ENCODE assay signal across 18 cellular contexts in genomic region chr7:26440253-26440992, GRCh38.
A peak's percentile ranks its signal among the peaks of the same experiment; 100 is the strongest.
DNase-seq lines count a peak whose midpoint lies in the region; ATAC-seq lines count a peak whose summit lies in the region.
"Had no signal": no experiment of that assay in that cellular context is flagged by ENCODE, and none has a peak within 500 bp of the region (broad histone marks: within the 10 kb centered on the region; RNA-seq: fewer than 3 reads in every experiment).

No MANE protein-coding gene starts in this region.

- H4K20me1 ChIP-seq in GM23248 (ENCODE audit: insufficient read depth), result no peaks in the 10 kb centered on the region

- no peaks in the 10 kb centered on the region for H3K36me3 ChIP-seq in GM23248 (ENCODE audit: low read depth)
- H3K36me3 ChIP-seq: MG63 had no signal

- no peaks in the 10 kb centered on the region for H3K9me3 Mint-ChIP-seq in natural killer cell treated with Interleukin-12 subunit alpha and Interleukin-12 subunit beta and Interleukin-15 and Interleukin-18, amount 100 ng/mL, for 72 hours
- H3K9me3 Mint-ChIP-seq: activated naive CD4-positive, alpha-beta T cell treated with anti-CD3 and anti-CD28 coated beads for 36 hours; CD4-positive, alpha-beta memory T cell; dendritic cell treated with granulocyte-macrophage colony-stimulating factor and Interleukin-4, amounts not matched to agents 40 ng/mL and 50 ng/mL, for 4 days; T-helper 2 cell treated with Interferon-gamma antibody and Interleukin-4, amounts not matched to agents 5 μg/mL and 100 μg/mL, for 36 hours had no signal

- peaks cover 7 to 9% of the 10 kb centered on the region in 2 donors for H3K27me3 Mint-ChIP-seq in natural killer cell treated with Interleukin-12 subunit alpha and Interleukin-12 subunit beta and Interleukin-15 and Interleukin-18, amount 100 ng/mL, for 72 hours
- H3K27me3 Mint-ChIP-seq: dendritic cell treated with granulocyte-macrophage colony-stimulating factor and Interleukin-4, amounts not matched to agents 40 ng/mL and 50 ng/mL, for 4 days had no signal

- no peaks in the 10 kb centered on the region for H3K79me2 ChIP-seq in GM23248 (ENCODE audit: insufficient read depth)

- no peak overlapping the region for H3K4me3 Mint-ChIP-seq in natural killer cell treated with Interleukin-12 subunit alpha and Interleukin-12 subunit beta and Interleukin-15 and Interleukin-18, amount 100 ng/mL, for 72 hours
- H3K4me3 Mint-ChIP-seq: activated naive CD4-positive, alpha-beta T cell treated with anti-CD3 and anti-CD28 coated beads for 36 hours; CD4-positive, alpha-beta memory T cell; dendritic cell treated with granulocyte-macrophage colony-stimulating factor and Interleukin-4, amounts not matched to agents 40 ng/mL and 50 ng/mL, for 4 days; T-helper 2 cell treated with Interferon-gamma antibody and Interleukin-4, amounts not matched to agents 5 μg/mL and 100 μg/mL, for 36 hours had no signal

- no peaks in the 10 kb centered on the region for H3K27me3 ChIP-seq in GM23248 (replicated peaks; ENCODE audit: insufficient read depth)
- H3K27me3 ChIP-seq: MG63 had no signal

- no peak overlapping the region for H2AFZ ChIP-seq in GM23248

- WGBS in GM23248 (ENCODE audit: low coverage in 1 of 2, low lambda C conversion rate in 2 of 2, missing lambda C conversion rate in 2 of 2), 2 experiments, result 78 to 83% methylated on average over 6 of the region's 6 CpGs

- H3K27ac Mint-ChIP-seq in natural killer cell treated with Interleukin-12 subunit alpha and Interleukin-12 subunit beta and Interleukin-15 and Interleukin-18, amount 100 ng/mL, for 72 hours, result no peak overlapping the region
- H3K27ac Mint-ChIP-seq: activated naive CD4-positive, alpha-beta T cell treated with anti-CD3 and anti-CD28 coated beads for 36 hours; dendritic cell treated with granulocyte-macrophage colony-stimulating factor and Interleukin-4, amounts not matched to agents 40 ng/mL and 50 ng/mL, for 4 days; T-helper 2 cell treated with Interferon-gamma antibody and Interleukin-4, amounts not matched to agents 5 μg/mL and 100 μg/mL, for 36 hours had no signal

- H3K4me1 ChIP-seq in GM23248 (ENCODE audit: insufficient read depth), result no peaks in the 10 kb centered on the region

- H3K36me3 Mint-ChIP-seq in natural killer cell treated with Interleukin-12 subunit alpha and Interleukin-12 subunit beta and Interleukin-15 and Interleukin-18, amount 100 ng/mL, for 72 hours, result no peaks in the 10 kb centered on the region
- H3K36me3 Mint-ChIP-seq: CD4-positive, alpha-beta memory T cell had no signal

- peak; percentile 80 for DNase-seq in DMS153 treated with DMSO at 0.1 percent for 48 hours (lab: John Stamatoyannopoulos, UW; ENCODE audit: unreplicated experiment)
- DNase-seq in NCI-H1105 (lab: John Stamatoyannopoulos, UW), result peak; percentile 23
- peak; percentile 84 for DNase-seq in NCI-H510A treated with DMSO at 0.1 percent for 48 hours (lab: John Stamatoyannopoulos, UW)
- DNase-seq in left colon, result no peak
- DNase-seq in natural killer cell treated with Interleukin-12 subunit alpha and Interleukin-12 subunit beta and Interleukin-15 and Interleukin-18, amount 100 ng/mL, for 72 hours (ENCODE audit: low spot score), result no peak
- DNase-seq in SIG-M5 (lab: John Stamatoyannopoulos, UW), result no peak
- DNase-seq in putamen (ENCODE audit: low spot score), result no peak
- DNase-seq in GM23248, result no peak
- DNase-seq: activated CD4-positive, alpha-beta T cell treated with anti-CD3 and anti-CD28 coated beads for 1 hour; activated CD8-positive, alpha-beta memory T cell treated with anti-CD3 and anti-CD28 coated beads, Interleukin-2, amount 50 U/mL, for 4 hours; activated naive CD4-positive, alpha-beta T cell treated with anti-CD3 and anti-CD28 coated beads for 36 hours; CD4-positive, alpha-beta memory T cell; MG63; trophoblast cell had no signal

- intact Hi-C loops in left colon (cut with DNase I, micrococcal nuclease), result no loop called here

- H3K9me2 ChIP-seq in GM23248 (ENCODE audit: insufficient read depth), result no peaks in the 10 kb centered on the region; the same call in 1 of the 2 replicates

- ATAC-seq in left colon, result peak; percentile 41
- no peak for ATAC-seq in natural killer cell treated with Interleukin-12 subunit alpha and Interleukin-12 subunit beta and Interleukin-15 and Interleukin-18, amount 100 ng/mL, for 72 hours
- ATAC-seq: esophagus mucosa had no signal

- H3F3A ChIP-seq in GM23248 (ENCODE audit: insufficient read depth), result no peaks in the 10 kb centered on the region

- no peak overlapping the region for H3K9ac ChIP-seq in GM23248

- H3K4me1 Mint-ChIP-seq in natural killer cell treated with Interleukin-12 subunit alpha and Interleukin-12 subunit beta and Interleukin-15 and Interleukin-18, amount 100 ng/mL, for 72 hours (ENCODE audit: low read depth in 2 of 2), result no peaks in the 10 kb centered on the region
- H3K4me1 Mint-ChIP-seq: CD4-positive, alpha-beta memory T cell had no signal

- no peak overlapping the region for H3K4me3 ChIP-seq in GM23248
- H3K4me3 ChIP-seq: MG63, skin epidermis had no signal

- H3K27ac ChIP-seq in GM23248, result no peak overlapping the region
- H3K27ac ChIP-seq: skin epidermis had no signal

- in situ Hi-C loops in GM23248 (cut with MboI), result no loop called here

- no peaks in the 10 kb centered on the region for H3K9me3 ChIP-seq in GM23248 (ENCODE audit: low read depth)
- H3K9me3 ChIP-seq: MG63 had no signal

- no peak overlapping the region for H3K4me2 ChIP-seq in GM23248 (ENCODE audit: unreplicated experiment)

Comparison
In these comparisons a context has a peak if more than half of its experiments do, and no peak if none do; other contexts are left out.
1. DNase-seq: peak in DMS153 treated with DMSO at 0.1 percent for 48 hours (single experiment), NCI-H1105 (single experiment) and NCI-H510A treated with DMSO at 0.1 percent for 48 hours (single experiment); none in left colon (0 of 2), natural killer cell treated with Interleukin-12 subunit alpha and Interleukin-12 subunit beta and Interleukin-15 and Interleukin-18, amount 100 ng/mL, for 72 hours (single experiment), SIG-M5 (single experiment), putamen (single experiment) and GM23248 (single experiment).